Comparison of ENCODE assay signal across 1 cellular context in genomic region chr4:70734971-70735370, GRCh38.
TF ChIP-seq lines count a peak whose summit lies in the region.

No MANE protein-coding gene starts in this region.

TF ChIP-seq in liver, 16 proteins besides CTCF, POLR2A, EP300 and RAD21 (continued from another document):
- no peak for TF ChIP-seq REST (IDR thresholded peaks at IDR 0.05)
- no peak for TF ChIP-seq FOXA2 (IDR thresholded peaks at IDR 0.05)
- TF ChIP-seq FOXA1 (IDR thresholded peaks at IDR 0.05) = no peak
- no peak for TF ChIP-seq EGR1 (IDR thresholded peaks at IDR 0.05; ENCODE audit: low read depth in 2 of 2)
- TF ChIP-seq RXRA (IDR thresholded peaks at IDR 0.05) = no peak
- TF ChIP-seq GABPA (IDR thresholded peaks at IDR 0.05 in 1 of 2, conservative IDR thresholded peaks at IDR 0.05 in 1 of 2) = no peak
- TF ChIP-seq MAX (IDR thresholded peaks at IDR 0.05) = no peak
- no peak for TF ChIP-seq SP1 (IDR thresholded peaks at IDR 0.05)
- TF ChIP-seq NR2F2 (IDR thresholded peaks at IDR 0.05) = no peak
- no peak for TF ChIP-seq JUND (IDR thresholded peaks at IDR 0.05)
- TF ChIP-seq HNF4A (conservative IDR thresholded peaks at IDR 0.05) = no peak
- TF ChIP-seq ZBTB33 (IDR thresholded peaks at IDR 0.05) = no peak
- no peak for TF ChIP-seq ATF3 (IDR thresholded peaks at IDR 0.05)
- no peak for TF ChIP-seq TAF1 (conservative IDR thresholded peaks at IDR 0.05)
